Comparison of ENCODE assay signal across 2 cellular contexts in genomic region chr11:29333993-29334780, GRCh38.
TF ChIP-seq lines count a peak whose summit lies in the region.

No MANE protein-coding gene starts in this region.

TF ChIP-seq in IMR-90, 13 proteins besides CTCF, POLR2A, EP300 and RAD21 (continued from another document):
- TF ChIP-seq ELK1 (IDR thresholded peaks at IDR 0.05; ENCODE audit: borderline replicate concordance, low read depth, low read length) (no peak), MXI1 (IDR thresholded peaks at IDR 0.05; ENCODE audit: borderline replicate concordance, low read depth, low read length) (no peak), CEBPB (IDR thresholded peaks at IDR 0.05; ENCODE audit: low read depth, low read length) (no peak), USF2 (IDR thresholded peaks at IDR 0.05; ENCODE audit: low read depth, low read length) (no peak), NFE2L2 (IDR thresholded peaks at IDR 0.05; ENCODE audit: low read depth, low read length) (no peak), MAFK (IDR thresholded peaks at IDR 0.05; ENCODE audit: low read depth, low read length) (no peak), CHD1 (IDR thresholded peaks at IDR 0.05; ENCODE audit: low read depth, low read length) (no peak), FOS (IDR thresholded peaks at IDR 0.05; ENCODE audit: low read depth, low read length) (no peak), RFX5 (IDR thresholded peaks at IDR 0.05; ENCODE audit: low read depth, low read length) (no peak), BHLHE40 (IDR thresholded peaks at IDR 0.05; ENCODE audit: low read depth, low read length) (0 out of 2 replicates have a peak, but pooled peaks have one; percentile 4)

TF ChIP-seq in SK-N-SH, 30 proteins besides CTCF, POLR2A, EP300 and RAD21 (continued from another document):
- TF ChIP-seq PBX3 (IDR thresholded peaks at IDR 0.05) (peak; percentile 43; the same call in 1 of the 2 replicates), ZBTB33 (IDR thresholded peaks at IDR 0.05; ENCODE audit: borderline replicate concordance, low read depth) (no peak), RCOR1 (IDR thresholded peaks at IDR 0.05; ENCODE audit: low read length) (no peak), NFIC (IDR thresholded peaks at IDR 0.05; ENCODE audit: borderline replicate concordance) (peak; percentile 13; the same call in 1 of the 2 replicates), MEF2A (IDR thresholded peaks at IDR 0.05; ENCODE audit: borderline replicate concordance, low read depth) (peak; percentile 75; the same call in 1 of the 2 replicates), MXI1 (IDR thresholded peaks at IDR 0.05; ENCODE audit: low read depth, low read length) (no peak), FOSL2 (IDR thresholded peaks at IDR 0.05; ENCODE audit: borderline replicate concordance, low read depth) (no peak)
TF ChIP-seq in SK-N-SH: peak in this region for 4.
